11 cellular contexts compared by ENCODE assay signal in genomic region chr6:43508481-43509141, GRCh38. TPM values are rescaled to one million over a fixed set of nuclear protein-coding genes. Genes with fewer than 3 reads are reported as not detected.
DNase-seq lines count a peak whose midpoint lies in the region; ATAC-seq, FAIRE-seq and TF ChIP-seq lines count a peak whose summit lies in the region.
"Had no signal": no experiment of that assay in that cellular context is flagged by ENCODE, and none has a peak within 500 bp of the region (broad histone marks: within the 10 kb centered on the region; RNA-seq: fewer than 3 reads in every experiment).

No MANE protein-coding gene starts in this region.

- CTCF ChIA-PET in CD4-positive, alpha-beta T cell (lab: Charles Lee), result interaction anchor here (2.7 kb wide), 1 partner anchor 54 kb away, joined by 13 read pairs; the partner anchor contains the start of gene DLK2
- CTCF ChIA-PET in K562 (lab: Yijun Ruan, JAX; ENCODE audit: low intra/inter-chr PET ratio), result no interaction called here

- TF ChIP-seq RAD21 in K562 (CRISPR knock-in tag; conservative IDR thresholded peaks at IDR 0.05 in 1 of 2, IDR thresholded peaks at IDR 0.05 in 1 of 2) (no peak), neural cell (conservative IDR thresholded peaks at IDR 0.05) (no peak)

- DNase-seq in CD4-positive, alpha-beta T cell, result no peak
- DNase-seq in H9, result no peak
- DNase-seq in K562 (ENCODE audit: extremely low read depth in 1 of 4, low spot score in 3 of 4), result no peak
- no peak for DNase-seq in RPMI8226
- no peak for DNase-seq in NCI-H524 (lab: John Stamatoyannopoulos, UW)
- no peak for DNase-seq in ACHN
- DNase-seq: DMS79 treated with DMSO at 0.1 percent for 48 hours, upper lobe of left lung had no signal

- H3K4ac ChIP-seq in H9 (ENCODE audit: low read depth, low read length), result no peak overlapping the region

- no peak overlapping the region for H3K4me2 ChIP-seq in H9 (ENCODE audit: insufficient read depth, insufficient read length, low read length)
- H3K4me2 ChIP-seq in K562 (ENCODE audit: insufficient read depth, low read length), result no peak overlapping the region
- peak overlapping the region; percentile 87 for H3K4me2 ChIP-seq in neural cell (ENCODE audit: low read length)

- intact Hi-C loops in CD4-positive, alpha-beta T cell (cut with DNase I, micrococcal nuclease), result loop anchor here (5.0 to 10.0 kb wide), 5 partner anchors 121 to 604 kb away; partner anchors contain the start of gene ZNF318 (in 2 of the 2)
- intact Hi-C loops in K562 (cut with micrococcal nuclease), result no loop called here

- no peak overlapping the region for H3K14ac ChIP-seq in H9 (ENCODE audit: insufficient read depth, low read length)

- BruUV-seq in K562 (replicated peaks; lab: Mats Ljungman, UMichigan), result no TSS peak

- no CpG with 5 or more reads among the region's 8 CpGs for WGBS in H9 (ENCODE audit: extremely low coverage, insufficient read length, low lambda C conversion rate)
- 52% methylated on average over 8 of the region's 8 CpGs for WGBS in K562 (ENCODE audit: insufficient coverage, low coverage, missing lambda C conversion rate)

- no peak overlapping the region for H3K56ac ChIP-seq in H9 (ENCODE audit: insufficient read length, low read depth, low read length)

- H3K23ac ChIP-seq in H9 (ENCODE audit: insufficient read length, low read depth, low read length), result no peak overlapping the region

- no peaks in the 10 kb centered on the region for H3K79me1 ChIP-seq in H9 (ENCODE audit: insufficient read depth, low read depth, low read length, poor library complexity, severe bottlenecking)

- peaks cover 20% of the 10 kb centered on the region for H3K4me1 Mint-ChIP-seq in CD4-positive, alpha-beta T cell (ENCODE audit: low read depth)
- H3K4me1 Mint-ChIP-seq in H9, result peaks cover 21 to 31% of the 10 kb centered on the region in 2 experiments

- FAIRE-seq in K562 (lab: Jason Lieb, UNC), result no peak

- H2BK12ac ChIP-seq in H9 (ENCODE audit: insufficient read length, low read depth, low read length), result no peak overlapping the region

- TF ChIP-seq EP300 in K562 (IDR thresholded peaks at IDR 0.05; ENCODE audit: low read length) (no peak), neural cell (conservative IDR thresholded peaks at IDR 0.05; ENCODE audit: poor library complexity, severe bottlenecking) (no peak)

- ATAC-seq in CD4-positive, alpha-beta T cell (ENCODE audit: poor library complexity), result no peak
- ATAC-seq in K562, result no peak

- H2AFZ ChIP-seq in H9 (ENCODE audit: low read length) (no peak overlapping the region), K562 (ENCODE audit: low read depth, low read length) (no peak overlapping the region), neural cell (ENCODE audit: low read depth, low read length) (no peak overlapping the region)

- no peak overlapping the region for H2BK15ac ChIP-seq in H9 (ENCODE audit: low read depth, low read length)

- H4K5ac ChIP-seq in H9 (ENCODE audit: insufficient read length, low read depth, low read length), result no peak overlapping the region

- H2BK120ac ChIP-seq in H9 (ENCODE audit: low read depth, low read length, poor library complexity, severe bottlenecking), result no peak overlapping the region

- in situ Hi-C loops in K562 (cut with MboI) (no loop called here), ACHN (cut with HindIII; ENCODE audit: low pct_ligation_motif_present, low pct_unique_long_range_greater_than_20kb, low sequenced_read_pairs) (no loop called here)

- H3K79me2 ChIP-seq in H9 (ENCODE audit: insufficient read depth, low read length), result no peaks in the 10 kb centered on the region
- no peaks in the 10 kb centered on the region for H3K79me2 ChIP-seq in K562 (ENCODE audit: control insufficient read depth, insufficient read depth, low read length)
- H3K79me2 ChIP-seq in neural cell (replicated peaks; ENCODE audit: insufficient read depth, low read length), result no peaks in the 10 kb centered on the region

- no peaks in the 10 kb centered on the region for H3F3A ChIP-seq in neural cell (ENCODE audit: insufficient read depth, low read length, poor library complexity, severe bottlenecking)

- H2AK5ac ChIP-seq in H9 (ENCODE audit: insufficient read length, low read length), result no peak overlapping the region

- H4K20me1 ChIP-seq in H9 (ENCODE audit: control insufficient read depth, insufficient read depth, insufficient read length) (no peaks in the 10 kb centered on the region), K562 (replicated peaks; ENCODE audit: control insufficient read depth, insufficient read depth, low read length) (peaks cover 6% of the 10 kb centered on the region; the same call in 1 of the 2 replicates), neural cell (ENCODE audit: insufficient read depth) (no peaks in the 10 kb centered on the region)

- peak overlapping the region; percentile 87 for H3K4me3 Mint-ChIP-seq in CD4-positive, alpha-beta T cell
- H3K4me3 Mint-ChIP-seq in H9, result peak overlapping the region; percentile 61 to 86

- H3K27me3 Mint-ChIP-seq in CD4-positive, alpha-beta T cell, result peaks cover 23% of the 10 kb centered on the region
- peaks cover 28% of the 10 kb centered on the region for H3K27me3 Mint-ChIP-seq in H9 (ENCODE audit: low read depth)

- no peaks in the 10 kb centered on the region for H3K9me3 ChIP-seq in CD4-positive, alpha-beta T cell (ENCODE audit: control insufficient read depth, low read length)
- H3K9me3 ChIP-seq in H9 (ENCODE audit: control insufficient read depth, low read depth, low read length), result no peaks in the 10 kb centered on the region
- no peaks in the 10 kb centered on the region for H3K9me3 ChIP-seq in K562 (replicated peaks; ENCODE audit: control insufficient read depth, insufficient read depth, low read depth, low read length)
- no peaks in the 10 kb centered on the region for H3K9me3 ChIP-seq in neural cell (ENCODE audit: low read length)
- H3K9me3 ChIP-seq: prostate gland, upper lobe of left lung had no signal

- no peak overlapping the region for H2BK5ac ChIP-seq in H9 (ENCODE audit: insufficient read length, low read length)

- no peak overlapping the region for H3T11ph ChIP-seq in H9 (ENCODE audit: low read length)

- H3K23me2 ChIP-seq in H9 (ENCODE audit: insufficient read length, low read depth, low read length, poor library complexity, severe bottlenecking), result peaks cover 5% of the 10 kb centered on the region

- H2BK20ac ChIP-seq in H9 (ENCODE audit: low read depth, low read length, poor library complexity, severe bottlenecking), result no peak overlapping the region

- peaks cover 20% of the 10 kb centered on the region for H3K27me3 ChIP-seq in CD4-positive, alpha-beta T cell (ENCODE audit: control insufficient read depth, insufficient read depth, low read length)
- peaks cover 8% of the 10 kb centered on the region; the same call in 1 of the 2 replicates for H3K27me3 ChIP-seq in H9 (ENCODE audit: insufficient read depth, low read length)
- H3K27me3 ChIP-seq in K562 (ENCODE audit: control insufficient read depth in 2 of 2, insufficient read depth in 2 of 2, low read length in 2 of 2), result peaks cover 0 to 6% of the 10 kb centered on the region in 2 experiments; a peak in 2 of 5 replicates
- no peaks in the 10 kb centered on the region for H3K27me3 ChIP-seq in neural cell (ENCODE audit: insufficient read depth, low read depth, low read length)

- H3K36me3 ChIP-seq in K562 (ENCODE audit: control insufficient read depth, insufficient read depth, low read length) (peaks cover 55% of the 10 kb centered on the region), neural cell (ENCODE audit: insufficient read depth, low read length) (peaks cover 5% of the 10 kb centered on the region)

- no peak overlapping the region for H3K9ac ChIP-seq in H9 (ENCODE audit: extremely low read depth, insufficient read length, low read length)
- no peak overlapping the region for H3K9ac ChIP-seq in K562 (ENCODE audit: insufficient read depth in 1 of 2, low read depth in 2 of 2, low read length in 2 of 2)
- H3K9ac ChIP-seq in neural cell (ENCODE audit: low read length), result peak overlapping the region; percentile 81

- no peak overlapping the region for H3K18ac ChIP-seq in H9 (ENCODE audit: insufficient read length, low read depth, low read length)

- no peak overlapping the region for H4K91ac ChIP-seq in H9 (ENCODE audit: insufficient read length, low read depth, low read length)

- H3K9me2 ChIP-seq in neural cell (ENCODE audit: insufficient read depth, low read length), result no peaks in the 10 kb centered on the region

- TF ChIP-seq CTCF in CD4-positive, alpha-beta T cell (IDR thresholded peaks at IDR 0.05), result no peak
- TF ChIP-seq CTCF in H9 (conservative IDR thresholded peaks at IDR 0.05) (peak; percentile 17; the same call in 1 of the 3 replicates), K562 (IDR thresholded peaks at IDR 0.05 in 2 of 3, conservative IDR thresholded peaks at IDR 0.05 in 1 of 3; ENCODE audit: insufficient read depth in 2 of 3, low read depth in 1 of 3, low read length in 3 of 3) (peak; percentile 5 to 19 (median 12); a peak in 1 of 6 replicates), neural cell (IDR thresholded peaks at IDR 0.05; ENCODE audit: poor library complexity, severe bottlenecking) (no peak)

- H3K27ac ChIP-seq in CD4-positive, alpha-beta T cell (ENCODE audit: low read depth, low read length), result no peak overlapping the region
- no peak overlapping the region for H3K27ac ChIP-seq in H9 (ENCODE audit: insufficient read length, low read depth, low read length)
- H3K27ac ChIP-seq in K562 (ENCODE audit: extremely low read depth, low read depth, low read length), result no peak overlapping the region
- H3K27ac ChIP-seq in neural cell (ENCODE audit: low read length), result no peak overlapping the region
- H3K27ac ChIP-seq: SK-N-MC had no signal

- peaks cover 59% of the 10 kb centered on the region for H3K36me3 Mint-ChIP-seq in CD4-positive, alpha-beta T cell (ENCODE audit: low read depth)
- peaks cover 19 to 46% (median 32%) of the 10 kb centered on the region in 3 experiments for H3K36me3 Mint-ChIP-seq in H9 (ENCODE audit: insufficient read depth in 1 of 3, low read depth in 3 of 3)

- H3K27ac Mint-ChIP-seq in CD4-positive, alpha-beta T cell, result peak overlapping the region; percentile 67
- no peak overlapping the region for H3K27ac Mint-ChIP-seq in H9

- no peak overlapping the region for H4K8ac ChIP-seq in H9 (replicated peaks; ENCODE audit: insufficient read length, low read depth, low read length)

- H3K4me1 ChIP-seq in H9 (ENCODE audit: insufficient read depth, low read length) (no peaks in the 10 kb centered on the region), K562 (replicated peaks in 1 of 2; ENCODE audit: control insufficient read depth in 2 of 2, insufficient read depth in 2 of 2, low read length in 2 of 2) (peaks cover 10 to 45% of the 10 kb centered on the region in 2 experiments; a peak in 4 of 5 replicates)

- H3K4me3 ChIP-seq in K562 (no peak overlapping the region), neural cell (ENCODE audit: low read length) (peak overlapping the region; percentile 75)

- no peaks in the 10 kb centered on the region for H3K9me3 Mint-ChIP-seq in CD4-positive, alpha-beta T cell
- peaks cover 2 to 3% of the 10 kb centered on the region in 2 experiments; a peak in 3 of 5 replicates for H3K9me3 Mint-ChIP-seq in H9

- peaks cover 4% of the 10 kb centered on the region for H3K9me1 ChIP-seq in K562 (ENCODE audit: control insufficient read depth, insufficient read depth, low read length)

- POLR2A ChIA-PET in CD4-positive, alpha-beta T cell (lab: Charles Lee), result interaction anchor here (1.9 to 2.1 kb wide), 3 partner anchors 9 to 139 kb away, joined by 8 to 16 read pairs (median 10); partner anchors contain the start of genes POLR1C, TJAP1, YIPF3 and ZNF318
- POLR2A ChIA-PET in K562 (lab: Yijun Ruan, JAX), result interaction anchor here (0.6 to 6.2 kb wide), 6 partner anchors 8 to 206 kb away, joined by 3 to 54 read pairs (median 4); partner anchors contain the start of genes POLR1C and YIPF3

- no peak for TF ChIP-seq POLR2A in K562 (conservative IDR thresholded peaks at IDR 0.05)

RNA-seq across cellular contexts. Expression of gene LRRC73, which starts 1.5 kb away (rescaled TPM):
- total RNA-seq in CD4-positive, alpha-beta T cell, result under 1 TPM; 0.45 to 0.52 TPM
- 0.26 and 0.55 TPM in 2 replicates for total RNA-seq in H9 (2021)
- total RNA-seq in K562 (2011; cell fraction: chromatin; rRNA removed; ENCODE audit: low replicate concordance), result 0.58 TPM in 1 of 2 replicates, not detected in the other
- total RNA-seq in K562 (2011; cell fraction: nucleolus; rRNA removed), result 0.53 and 0.83 TPM in 2 replicates
- 0.53 and 0.66 TPM in 2 replicates for total RNA-seq in K562 (2011; cell fraction: nucleoplasm; rRNA removed)
- total RNA-seq in K562 (2014; rRNA removed), result 0.12 and 0.27 TPM in 2 replicates
- total RNA-seq in K562 (2014; rRNA removed; fragmentation: Illumina TruSeq; extraction: Trizol), result not detected in 2 replicates
- 0.07 and 0.11 TPM in 2 replicates for total RNA-seq in K562 (2015; rRNA removed; fragmentation: Illumina TruSeq; extraction: Trizol)
- total RNA-seq in K562 (2021), result 0.34 and 0.55 TPM in 2 replicates
- polyA plus RNA-seq in K562 (2011; rRNA removed), result 0.07 and 0.20 TPM in 2 replicates
- polyA plus RNA-seq in K562 (2011; cell fraction: cytosol; rRNA removed), result 0.16 and 0.39 TPM in 2 replicates
- polyA plus RNA-seq in K562 (2011; cell fraction: nucleus; rRNA removed), result 0.50 TPM in 1 of 2 replicates, not detected in the other
- 0.08 and 0.21 TPM in 2 replicates for polyA plus RNA-seq in K562 (2012)
- 0.07 and 0.12 TPM in 2 replicates for polyA plus RNA-seq in K562 (2014; fragmentation: Illumina TruSeq; extraction: Trizol)
- polyA plus RNA-seq in K562 (2014; fragmentation: Nextera tagmentation; extraction: Ambion mirVana), result not detected
- polyA plus RNA-seq in K562 (2014; rRNA removed), result 0.08 and 0.09 TPM in 2 replicates
- polyA minus RNA-seq in K562 (2011; rRNA and poly(A)+ RNA removed), result 0.12 TPM in 1 of 2 replicates, not detected in the other
- not detected in 2 replicates for polyA minus RNA-seq in K562 (2011; cell fraction: cytosol; rRNA and poly(A)+ RNA removed)
- polyA minus RNA-seq in K562 (2011; cell fraction: nucleus; rRNA and poly(A)+ RNA removed), result 0.54 and 0.78 TPM in 2 replicates
- 4.7 and 6.9 TPM in 2 replicates for polyA plus RNA-seq in neural cell
- polyA minus RNA-seq in neural cell, result 3.5 and 4.9 TPM in 2 replicates

RNA-seq across cellular contexts. Expression of gene YIPF3, which starts 8.1 kb away (rescaled TPM):
- total RNA-seq in CD4-positive, alpha-beta T cell, result 10 to 100 TPM; 36.5 to 37.9 TPM
- total RNA-seq in H9 (2021), result 80.7 and 84.5 TPM in 2 replicates
- total RNA-seq in K562 (2011; cell fraction: chromatin; rRNA removed; ENCODE audit: low replicate concordance), result 124 and 279 TPM in 2 replicates
- total RNA-seq in K562 (2011; cell fraction: nucleolus; rRNA removed), result 200 and 272 TPM in 2 replicates
- total RNA-seq in K562 (2011; cell fraction: nucleoplasm; rRNA removed), result 167 and 189 TPM in 2 replicates
- total RNA-seq in K562 (2014; rRNA removed), result 57.6 and 67.8 TPM in 2 replicates
- 25.9 and 27.5 TPM in 2 replicates for total RNA-seq in K562 (2014; rRNA removed; fragmentation: Illumina TruSeq; extraction: Trizol)
- 31.5 and 32.9 TPM in 2 replicates for total RNA-seq in K562 (2015; rRNA removed; fragmentation: Illumina TruSeq; extraction: Trizol)
- total RNA-seq in K562 (2021), result 65.1 and 69.3 TPM in 2 replicates
- polyA plus RNA-seq in K562 (2011; rRNA removed), result 74.8 and 182 TPM in 2 replicates
- polyA plus RNA-seq in K562 (2011; cell fraction: cytosol; rRNA removed), result 121 and 141 TPM in 2 replicates
- 293 and 318 TPM in 2 replicates for polyA plus RNA-seq in K562 (2011; cell fraction: nucleus; rRNA removed)
- polyA plus RNA-seq in K562 (2012), result 55.8 and 113 TPM in 2 replicates
- 75.3 and 78.5 TPM in 2 replicates for polyA plus RNA-seq in K562 (2014; fragmentation: Illumina TruSeq; extraction: Trizol)
- 10 to 100 TPM; 40.4 to 48.6 TPM for polyA plus RNA-seq in K562 (2014; fragmentation: Nextera tagmentation; extraction: Ambion mirVana)
- polyA plus RNA-seq in K562 (2014; rRNA removed), result 54.6 and 72.9 TPM in 2 replicates
- 80.6 and 102 TPM in 2 replicates for polyA minus RNA-seq in K562 (2011; rRNA and poly(A)+ RNA removed)
- polyA minus RNA-seq in K562 (2011; cell fraction: cytosol; rRNA and poly(A)+ RNA removed), result 31.1 and 31.2 TPM in 2 replicates
- 56.0 and 75.5 TPM in 2 replicates for polyA minus RNA-seq in K562 (2011; cell fraction: nucleus; rRNA and poly(A)+ RNA removed)
- 236 and 244 TPM in 2 replicates for polyA plus RNA-seq in neural cell
- polyA minus RNA-seq in neural cell, result 99.9 and 104 TPM in 2 replicates

RNA-seq across cellular contexts. Expression of gene POLR1C, which starts 8.3 kb away (rescaled TPM):
- 10 to 100 TPM; 46.6 to 47.8 TPM for total RNA-seq in CD4-positive, alpha-beta T cell
- total RNA-seq in H9 (2021), result 75.8 and 76.6 TPM in 2 replicates
- 232 and 283 TPM in 2 replicates for total RNA-seq in K562 (2011; cell fraction: chromatin; rRNA removed; ENCODE audit: low replicate concordance)
- 153 TPM in 2 replicates for total RNA-seq in K562 (2011; cell fraction: nucleolus; rRNA removed)
- 142 and 162 TPM in 2 replicates for total RNA-seq in K562 (2011; cell fraction: nucleoplasm; rRNA removed)
- total RNA-seq in K562 (2014; rRNA removed), result 74.8 and 83.5 TPM in 2 replicates
- total RNA-seq in K562 (2014; rRNA removed; fragmentation: Illumina TruSeq; extraction: Trizol), result 109 and 114 TPM in 2 replicates
- total RNA-seq in K562 (2015; rRNA removed; fragmentation: Illumina TruSeq; extraction: Trizol), result 103 and 104 TPM in 2 replicates
- 116 and 120 TPM in 2 replicates for total RNA-seq in K562 (2021)
- polyA plus RNA-seq in K562 (2011; rRNA removed), result 173 and 226 TPM in 2 replicates
- polyA plus RNA-seq in K562 (2011; cell fraction: cytosol; rRNA removed), result 122 and 151 TPM in 2 replicates
- polyA plus RNA-seq in K562 (2011; cell fraction: nucleus; rRNA removed), result 346 and 441 TPM in 2 replicates
- 59.7 and 216 TPM in 2 replicates for polyA plus RNA-seq in K562 (2012)
- polyA plus RNA-seq in K562 (2014; fragmentation: Illumina TruSeq; extraction: Trizol), result 142 and 181 TPM in 2 replicates
- 100 to 1,000 TPM; 405 to 429 TPM for polyA plus RNA-seq in K562 (2014; fragmentation: Nextera tagmentation; extraction: Ambion mirVana)
- polyA plus RNA-seq in K562 (2014; rRNA removed), result 120 and 136 TPM in 2 replicates
- 115 and 145 TPM in 2 replicates for polyA minus RNA-seq in K562 (2011; rRNA and poly(A)+ RNA removed)
- 35.9 and 46.4 TPM in 2 replicates for polyA minus RNA-seq in K562 (2011; cell fraction: cytosol; rRNA and poly(A)+ RNA removed)
- polyA minus RNA-seq in K562 (2011; cell fraction: nucleus; rRNA and poly(A)+ RNA removed), result 58.0 and 80.9 TPM in 2 replicates
- 62.0 and 88.7 TPM in 2 replicates for polyA plus RNA-seq in neural cell
- polyA minus RNA-seq in neural cell, result 28.5 and 31.4 TPM in 2 replicates

RNA-seq across cellular contexts. Expression of gene TJAP1, which starts 31.2 kb away (rescaled TPM):
- total RNA-seq in CD4-positive, alpha-beta T cell, result 10 to 100 TPM; 23.6 to 24.4 TPM
- 45.1 and 49.2 TPM in 2 replicates for total RNA-seq in H9 (2021)
- total RNA-seq in K562 (2011; cell fraction: chromatin; rRNA removed; ENCODE audit: low replicate concordance), result 43.2 and 99.7 TPM in 2 replicates
- 41.3 and 52.0 TPM in 2 replicates for total RNA-seq in K562 (2011; cell fraction: nucleolus; rRNA removed)
- 55.1 and 68.1 TPM in 2 replicates for total RNA-seq in K562 (2011; cell fraction: nucleoplasm; rRNA removed)
- 17.0 and 23.1 TPM in 2 replicates for total RNA-seq in K562 (2014; rRNA removed)
- 7.2 TPM in 2 replicates for total RNA-seq in K562 (2014; rRNA removed; fragmentation: Illumina TruSeq; extraction: Trizol)
- total RNA-seq in K562 (2015; rRNA removed; fragmentation: Illumina TruSeq; extraction: Trizol), result 11.1 and 11.2 TPM in 2 replicates
- 25.4 and 35.8 TPM in 2 replicates for total RNA-seq in K562 (2021)
- 16.2 and 25.3 TPM in 2 replicates for polyA plus RNA-seq in K562 (2011; rRNA removed)
- 16.2 and 19.2 TPM in 2 replicates for polyA plus RNA-seq in K562 (2011; cell fraction: cytosol; rRNA removed)
- polyA plus RNA-seq in K562 (2011; cell fraction: nucleus; rRNA removed), result 92.6 and 107 TPM in 2 replicates
- polyA plus RNA-seq in K562 (2012), result 19.6 and 33.5 TPM in 2 replicates
- polyA plus RNA-seq in K562 (2014; fragmentation: Illumina TruSeq; extraction: Trizol), result 17.0 and 21.3 TPM in 2 replicates
- under 1 TPM; 0.06 to 0.29 TPM for polyA plus RNA-seq in K562 (2014; fragmentation: Nextera tagmentation; extraction: Ambion mirVana)
- 24.2 and 31.1 TPM in 2 replicates for polyA plus RNA-seq in K562 (2014; rRNA removed)
- polyA minus RNA-seq in K562 (2011; rRNA and poly(A)+ RNA removed), result 11.2 and 14.6 TPM in 2 replicates
- polyA minus RNA-seq in K562 (2011; cell fraction: cytosol; rRNA and poly(A)+ RNA removed), result 8.1 and 9.8 TPM in 2 replicates
- polyA minus RNA-seq in K562 (2011; cell fraction: nucleus; rRNA and poly(A)+ RNA removed), result 16.6 and 17.1 TPM in 2 replicates
- polyA plus RNA-seq in neural cell, result 11.4 and 12.6 TPM in 2 replicates
- polyA minus RNA-seq in neural cell, result 9.1 and 11.4 TPM in 2 replicates

RNA-seq across cellular contexts. Expression of gene DLK2, which starts 53.3 kb away (rescaled TPM):
- under 1 TPM; 0.19 to 0.36 TPM for total RNA-seq in CD4-positive, alpha-beta T cell
- 0.57 and 0.96 TPM in 2 replicates for total RNA-seq in H9 (2021)
- total RNA-seq in K562 (2011; cell fraction: chromatin; rRNA removed; ENCODE audit: low replicate concordance), result 0.30 and 1.3 TPM in 2 replicates
- 2.2 and 3.3 TPM in 2 replicates for total RNA-seq in K562 (2011; cell fraction: nucleolus; rRNA removed)
- 1.9 and 2.0 TPM in 2 replicates for total RNA-seq in K562 (2011; cell fraction: nucleoplasm; rRNA removed)
- 0.23 and 0.29 TPM in 2 replicates for total RNA-seq in K562 (2014; rRNA removed)
- total RNA-seq in K562 (2014; rRNA removed; fragmentation: Illumina TruSeq; extraction: Trizol), result not detected in 2 replicates
- 0.11 TPM in 1 of 2 replicates, not detected in the other for total RNA-seq in K562 (2015; rRNA removed; fragmentation: Illumina TruSeq; extraction: Trizol)
- total RNA-seq in K562 (2021), result 0.36 and 0.53 TPM in 2 replicates
- polyA plus RNA-seq in K562 (2011; rRNA removed), result 0.35 and 0.74 TPM in 2 replicates
- polyA plus RNA-seq in K562 (2011; cell fraction: cytosol; rRNA removed), result 1.0 and 1.8 TPM in 2 replicates
- polyA plus RNA-seq in K562 (2011; cell fraction: nucleus; rRNA removed), result 0.87 and 1.3 TPM in 2 replicates
- 0.59 and 0.60 TPM in 2 replicates for polyA plus RNA-seq in K562 (2012)
- 0.16 and 0.37 TPM in 2 replicates for polyA plus RNA-seq in K562 (2014; fragmentation: Illumina TruSeq; extraction: Trizol)
- not detected for polyA plus RNA-seq in K562 (2014; fragmentation: Nextera tagmentation; extraction: Ambion mirVana)
- 0.45 and 0.65 TPM in 2 replicates for polyA plus RNA-seq in K562 (2014; rRNA removed)
- polyA minus RNA-seq in K562 (2011; rRNA and poly(A)+ RNA removed), result 0.25 and 0.27 TPM in 2 replicates
- not detected in 2 replicates for polyA minus RNA-seq in K562 (2011; cell fraction: cytosol; rRNA and poly(A)+ RNA removed)
- 0.13 and 0.44 TPM in 2 replicates for polyA minus RNA-seq in K562 (2011; cell fraction: nucleus; rRNA and poly(A)+ RNA removed)
- 17.2 and 19.8 TPM in 2 replicates for polyA plus RNA-seq in neural cell
- 12.8 and 15.3 TPM in 2 replicates for polyA minus RNA-seq in neural cell

Comparison
In these comparisons a context has a peak if more than half of its experiments do, and no peak if none do; other contexts are left out.
1. CTCF ChIP-seq: peak in H9 (single experiment) and K562 (3 of 3); none in CD4-positive, alpha-beta T cell (single experiment) and neural cell (single experiment).